17 cellular contexts compared by ENCODE assay signal in the genomic region with DNA sequence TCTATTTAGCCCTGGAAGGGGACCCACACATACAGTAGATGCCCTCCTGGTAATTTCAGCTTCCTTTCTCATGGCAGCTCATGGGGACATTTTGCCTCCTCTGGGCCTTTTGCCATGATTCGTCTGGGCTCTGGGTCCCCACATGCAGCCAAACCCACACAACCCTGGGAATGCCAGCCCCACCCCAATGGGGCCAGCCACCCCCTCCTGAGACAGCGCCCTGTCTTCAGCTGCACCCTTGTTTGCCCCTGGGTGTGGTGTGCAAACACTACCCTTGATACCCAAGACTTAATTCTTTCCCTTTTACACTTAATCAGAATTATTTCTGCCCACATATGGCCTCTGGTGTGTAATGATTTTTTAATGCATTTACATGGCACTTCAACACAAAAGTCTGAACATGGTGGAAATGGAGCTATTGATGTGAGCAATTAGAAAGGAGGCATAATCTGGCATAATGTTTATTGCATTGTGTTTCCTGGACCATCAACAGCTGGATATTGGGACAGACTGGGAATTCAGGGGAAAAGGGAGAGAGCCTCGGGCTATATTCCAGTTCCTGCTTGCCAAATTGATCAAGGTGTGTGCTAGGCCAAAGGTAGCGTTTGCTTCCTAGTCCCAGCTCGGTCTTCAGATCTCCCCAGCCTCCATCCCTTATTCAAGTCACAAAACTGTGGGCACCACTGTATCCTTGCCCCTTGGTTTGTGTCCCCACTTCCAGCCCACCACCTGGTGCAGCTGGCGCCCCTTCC.
DNase-seq lines count a peak whose midpoint lies in the region; ATAC-seq and TF ChIP-seq lines count a peak whose summit lies in the region.
"Had no signal": no experiment of that assay in that cellular context is flagged by ENCODE, and none has a peak within 500 bp of the region (broad histone marks: within the 10 kb centered on the region; RNA-seq: fewer than 3 reads in every experiment).

No MANE protein-coding gene starts in this region.

- DNase-seq in MCF 10A (ENCODE audit: unreplicated experiment) (peak; percentile 13), breast epithelium (ENCODE audit: low spot score in 2 of 2) (no peak), colonic mucosa (peak; percentile 66), upper lobe of right lung (peak; percentile 11), activated gamma-delta T cell (lab: John Stamatoyannopoulos, UW) (no peak)
- DNase-seq: AML-193, DMS 273 treated with DMSO at 0.1 percent for 48 hours, NCI-H1694 treated with DMSO at 0.1 percent for 48 hours, NCI-H2107, NCI-H510A treated with DMSO at 0.1 percent for 48 hours had no signal

- H3K36me3 ChIP-seq in breast epithelium, result no peaks in the 10 kb centered on the region
- no peaks in the 10 kb centered on the region for H3K36me3 ChIP-seq in colonic mucosa
- H3K36me3 ChIP-seq in mucosa of rectum (ENCODE audit: control insufficient read depth in 2 of 2, insufficient read depth in 2 of 2, low read length in 2 of 2), result no peaks in the 10 kb centered on the region
- no peaks in the 10 kb centered on the region for H3K36me3 ChIP-seq in upper lobe of right lung
- H3K36me3 ChIP-seq: SJSA1 had no signal

- TF ChIP-seq CTCF in MCF 10A (IDR thresholded peaks at IDR 0.05; ENCODE audit: unreplicated experiment), result no peak
- no peak for TF ChIP-seq CTCF in breast epithelium (IDR thresholded peaks at IDR 0.05)
- no peak for TF ChIP-seq CTCF in colonic mucosa (IDR thresholded peaks at IDR 0.05)
- no peak for TF ChIP-seq CTCF in upper lobe of right lung (IDR thresholded peaks at IDR 0.05)

- H3K9me3 ChIP-seq in breast epithelium, result no peaks in the 10 kb centered on the region
- no peaks in the 10 kb centered on the region for H3K9me3 ChIP-seq in colonic mucosa
- H3K9me3 ChIP-seq in mucosa of rectum (ENCODE audit: control insufficient read depth in 2 of 2, low read length in 2 of 2), result no peaks in the 10 kb centered on the region
- no peaks in the 10 kb centered on the region for H3K9me3 ChIP-seq in upper lobe of right lung

- CTCF ChIA-PET in MCF 10A (lab: Yijun Ruan, JAX), result no interaction called here

- H3K36me3 Mint-ChIP-seq in MCF 10A (ENCODE audit: insufficient read depth, unreplicated experiment), result no peaks in the 10 kb centered on the region

- H3K4me3 Mint-ChIP-seq in MCF 10A (ENCODE audit: unreplicated experiment), result no peak overlapping the region

- ATAC-seq in upper lobe of right lung (no peak), HG03432 (IDR thresholded peaks at IDR 0.05; ENCODE audit: unreplicated experiment) (no peak), HG02610 (IDR thresholded peaks at IDR 0.05; ENCODE audit: unreplicated experiment) (no peak)
- ATAC-seq: K562, Panc1 had no signal

- POLR2A ChIA-PET in MCF 10A (lab: Yijun Ruan, JAX), result no interaction called here

- no peaks in the 10 kb centered on the region for H3K27me3 ChIP-seq in breast epithelium
- H3K27me3 ChIP-seq in colonic mucosa, result no peaks in the 10 kb centered on the region
- H3K27me3 ChIP-seq in mucosa of rectum (ENCODE audit: control insufficient read depth in 2 of 2, insufficient read depth in 2 of 2, low read length in 2 of 2), result no peaks in the 10 kb centered on the region
- H3K27me3 ChIP-seq in upper lobe of right lung, result peaks cover 1% of the 10 kb centered on the region

- H3K27ac Mint-ChIP-seq in MCF 10A (ENCODE audit: low read depth, unreplicated experiment), result no peak overlapping the region

- TF ChIP-seq POLR2A in breast epithelium (IDR thresholded peaks at IDR 0.05), result no peak

- H3K9ac ChIP-seq in colonic mucosa (ENCODE audit: low read depth in 2 of 2, low read length in 2 of 2), result peak overlapping the region in 1 of 2 donors; percentile 22
- H3K9ac ChIP-seq in mucosa of rectum (ENCODE audit: low read depth in 1 of 2, low read length in 2 of 2), result peak overlapping the region in 1 of 2 donors; percentile 50

- H3K4me1 ChIP-seq in breast epithelium (no peaks in the 10 kb centered on the region), colonic mucosa (peaks cover 10% of the 10 kb centered on the region), mucosa of rectum (ENCODE audit: control insufficient read depth in 2 of 2, insufficient read depth in 2 of 2, low read length in 2 of 2) (peaks cover 16 to 28% of the 10 kb centered on the region in 2 donors), upper lobe of right lung (no peaks in the 10 kb centered on the region)

- H3K27me3 Mint-ChIP-seq in MCF 10A (ENCODE audit: insufficient read depth, unreplicated experiment), result peaks cover 22% of the 10 kb centered on the region

- H3K9me3 Mint-ChIP-seq in MCF 10A (ENCODE audit: unreplicated experiment), result peaks cover 11% of the 10 kb centered on the region

- H3K27ac ChIP-seq in breast epithelium (no peak overlapping the region), colonic mucosa (peak overlapping the region; percentile 56), mucosa of rectum (ENCODE audit: low read depth in 2 of 2, low read length in 2 of 2) (peak overlapping the region; percentile 54 to 85), upper lobe of right lung (no peak overlapping the region)
- H3K27ac ChIP-seq: 22Rv1, SJSA1 had no signal

- H3K4me3 ChIP-seq in breast epithelium, result no peak overlapping the region
- no peak overlapping the region for H3K4me3 ChIP-seq in colonic mucosa
- peak overlapping the region; percentile 20 to 29 for H3K4me3 ChIP-seq in mucosa of rectum (ENCODE audit: low read length in 2 of 2)
- no peak overlapping the region for H3K4me3 ChIP-seq in upper lobe of right lung
- H3K4me3 ChIP-seq: K562, SJSA1 had no signal

- BruUV-seq in MCF 10A (replicated peaks; lab: Mats Ljungman, UMichigan), result no TSS peak

- intact Hi-C loops in MCF 10A (cut with micrococcal nuclease) (no loop called here), breast epithelium (cut with DNase I; ENCODE audit: low total_unique reads) (no loop called here), colonic mucosa (cut with DNase I) (no loop called here), upper lobe of right lung (cut with DNase I) (no loop called here)

- peaks cover 10% of the 10 kb centered on the region for H3K4me1 Mint-ChIP-seq in MCF 10A (ENCODE audit: insufficient read depth, unreplicated experiment)

Comparison
In these comparisons a context has a peak if more than half of its experiments do, and no peak if none do; other contexts are left out.
1. DNase-seq: peak in MCF 10A (single experiment), colonic mucosa (single experiment) and upper lobe of right lung (single experiment); none in breast epithelium (0 of 2) and activated gamma-delta T cell (single experiment).
2. H3K27ac ChIP-seq: peak in colonic mucosa (single experiment) and mucosa of rectum (2 of 2); none in breast epithelium (0 of 2) and upper lobe of right lung (single experiment).
3. H3K4me3 ChIP-seq: peak in mucosa of rectum (2 of 2); none in breast epithelium (0 of 3), colonic mucosa (single experiment) and upper lobe of right lung (single experiment).